In genomic region chr11:120442031-120442430, GRCh38 we compare ENCODE assay signal across 2 cellular contexts.
TF ChIP-seq lines count a peak whose summit lies in the region.

No MANE protein-coding gene starts in this region.

TF ChIP-seq in IMR-90, 13 proteins besides CTCF, POLR2A, EP300 and RAD21:
- no peak for TF ChIP-seq MAFK (IDR thresholded peaks at IDR 0.05; ENCODE audit: low read depth, low read length)
- no peak for TF ChIP-seq RFX5 (IDR thresholded peaks at IDR 0.05; ENCODE audit: low read depth, low read length)
- no peak for TF ChIP-seq ELK1 (IDR thresholded peaks at IDR 0.05; ENCODE audit: borderline replicate concordance, low read depth, low read length)
- no peak for TF ChIP-seq CHD1 (IDR thresholded peaks at IDR 0.05; ENCODE audit: low read depth, low read length)
- TF ChIP-seq MXI1 (IDR thresholded peaks at IDR 0.05; ENCODE audit: borderline replicate concordance, low read depth, low read length) = no peak
- TF ChIP-seq NFE2L2 (IDR thresholded peaks at IDR 0.05; ENCODE audit: low read depth, low read length) = no peak
- no peak for TF ChIP-seq MAZ (IDR thresholded peaks at IDR 0.05; ENCODE audit: borderline replicate concordance, low read depth, low read length)
- TF ChIP-seq FOS (IDR thresholded peaks at IDR 0.05; ENCODE audit: low read depth, low read length) = no peak
- TF ChIP-seq SMC3 (IDR thresholded peaks at IDR 0.05; ENCODE audit: low read depth, low read length) = no peak
- no peak for TF ChIP-seq RCOR1 (IDR thresholded peaks at IDR 0.05; ENCODE audit: insufficient replicate concordance, low read length)
- TF ChIP-seq USF2 (IDR thresholded peaks at IDR 0.05; ENCODE audit: low read depth, low read length) = no peak
- no peak for TF ChIP-seq BHLHE40 (IDR thresholded peaks at IDR 0.05; ENCODE audit: low read depth, low read length)
- TF ChIP-seq CEBPB (IDR thresholded peaks at IDR 0.05; ENCODE audit: low read depth, low read length) = no peak

TF ChIP-seq in WTC11, 78 proteins besides CTCF, POLR2A, EP300 and RAD21:
- TF ChIP-seq MXD4 (CRISPR knock-in tag; IDR thresholded peaks at IDR 0.05; ENCODE audit: borderline replicate concordance) (no peak), NFATC4 (CRISPR knock-in tag; IDR thresholded peaks at IDR 0.05) (no peak), CDX4 (CRISPR knock-in tag; IDR thresholded peaks at IDR 0.05; ENCODE audit: borderline replicate concordance) (no peak), ZMAT4 (CRISPR knock-in tag; IDR thresholded peaks at IDR 0.05) (no peak), E2F1 (CRISPR knock-in tag; IDR thresholded peaks at IDR 0.05) (no peak)
TF ChIP-seq in WTC11: peak in this region for 0.
